1 cellular context compared by ENCODE assay signal in the genomic region with DNA sequence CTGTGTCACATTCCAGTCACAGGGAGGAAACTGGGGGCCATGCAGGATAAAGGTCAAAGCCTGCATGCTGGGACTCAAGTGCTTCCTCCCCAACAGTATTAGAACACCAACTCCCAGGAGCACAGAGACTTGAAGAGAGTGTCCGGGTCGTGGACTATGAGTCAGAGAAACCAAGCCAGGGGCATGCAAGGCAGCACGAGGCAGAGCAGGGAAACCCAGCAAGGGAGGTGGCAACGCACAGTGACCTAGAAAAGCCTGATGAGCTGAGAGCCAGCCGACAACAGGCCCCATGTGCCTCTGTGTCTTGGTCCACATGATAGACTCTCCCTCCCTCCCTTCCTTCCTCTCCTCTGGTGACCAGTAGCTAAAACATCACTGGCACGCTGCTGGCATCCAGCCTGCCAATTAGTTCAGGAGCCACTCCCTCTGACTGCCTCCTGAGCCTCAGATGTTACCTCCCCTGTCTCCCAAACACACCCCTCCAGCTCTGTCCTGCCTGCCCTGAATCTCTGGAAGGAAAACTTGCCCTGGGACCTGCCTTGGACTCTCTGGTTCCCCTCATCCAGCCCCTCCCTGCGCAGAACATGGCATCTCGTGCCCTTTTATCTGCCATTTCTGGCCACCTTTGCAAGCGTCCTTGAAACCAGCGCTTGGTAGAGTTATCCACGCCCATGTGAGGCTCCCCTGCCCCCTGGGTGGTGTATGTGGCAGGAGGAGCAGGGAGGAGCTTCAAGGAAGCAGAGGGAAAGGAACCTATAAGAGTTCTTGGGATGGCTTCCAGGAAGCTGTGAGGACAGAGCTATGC.
A peak's percentile ranks its signal among the peaks of the same experiment; 100 is the strongest.
TF ChIP-seq lines count a peak whose summit lies in the region.

No MANE protein-coding gene starts in this region.

TF ChIP-seq in H1, 55 proteins besides CTCF, POLR2A, EP300 and RAD21:
- TF ChIP-seq RBBP5 (IDR thresholded peaks at IDR 0.05; ENCODE audit: borderline replicate concordance, low read depth, low read length) (no peak), JUND (IDR thresholded peaks at IDR 0.05; ENCODE audit: low read length) (no peak), CEBPB (IDR thresholded peaks at IDR 0.05; ENCODE audit: low read depth, low read length) (no peak), MAFK (IDR thresholded peaks at IDR 0.05; ENCODE audit: low read depth, low read length) (no peak), SIN3A (conservative IDR thresholded peaks at IDR 0.05 in 1 of 2, IDR thresholded peaks at IDR 0.05 in 1 of 2; ENCODE audit: low read depth in 1 of 2, low read length in 2 of 2) (no peak)
- TF ChIP-seq, protein P1, sequence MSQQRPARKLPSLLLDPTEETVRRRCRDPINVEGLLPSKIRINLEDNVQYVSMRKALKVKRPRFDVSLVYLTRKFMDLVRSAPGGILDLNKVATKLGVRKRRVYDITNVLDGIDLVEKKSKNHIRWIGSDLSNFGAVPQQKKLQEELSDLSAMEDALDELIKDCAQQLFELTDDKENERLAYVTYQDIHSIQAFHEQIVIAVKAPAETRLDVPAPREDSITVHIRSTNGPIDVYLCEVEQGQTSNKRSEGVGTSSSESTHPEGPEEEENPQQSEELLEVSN (IDR thresholded peaks at IDR 0.05): peak; percentile 80
- TF ChIP-seq, protein P2, sequence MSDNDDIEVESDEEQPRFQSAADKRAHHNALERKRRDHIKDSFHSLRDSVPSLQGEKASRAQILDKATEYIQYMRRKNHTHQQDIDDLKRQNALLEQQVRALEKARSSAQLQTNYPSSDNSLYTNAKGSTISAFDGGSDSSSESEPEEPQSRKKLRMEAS (IDR thresholded peaks at IDR 0.05): peak; percentile 80
- TF ChIP-seq, protein P3, sequence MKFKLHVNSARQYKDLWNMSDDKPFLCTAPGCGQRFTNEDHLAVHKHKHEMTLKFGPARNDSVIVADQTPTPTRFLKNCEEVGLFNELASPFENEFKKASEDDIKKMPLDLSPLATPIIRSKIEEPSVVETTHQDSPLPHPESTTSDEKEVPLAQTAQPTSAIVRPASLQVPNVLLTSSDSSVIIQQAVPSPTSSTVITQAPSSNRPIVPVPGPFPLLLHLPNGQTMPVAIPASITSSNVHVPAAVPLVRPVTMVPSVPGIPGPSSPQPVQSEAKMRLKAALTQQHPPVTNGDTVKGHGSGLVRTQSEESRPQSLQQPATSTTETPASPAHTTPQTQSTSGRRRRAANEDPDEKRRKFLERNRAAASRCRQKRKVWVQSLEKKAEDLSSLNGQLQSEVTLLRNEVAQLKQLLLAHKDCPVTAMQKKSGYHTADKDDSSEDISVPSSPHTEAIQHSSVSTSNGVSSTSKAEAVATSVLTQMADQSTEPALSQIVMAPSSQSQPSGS (IDR thresholded peaks at IDR 0.05; ENCODE audit: low read length): no peak
